13 cellular contexts compared by ENCODE assay signal in the genomic region with DNA sequence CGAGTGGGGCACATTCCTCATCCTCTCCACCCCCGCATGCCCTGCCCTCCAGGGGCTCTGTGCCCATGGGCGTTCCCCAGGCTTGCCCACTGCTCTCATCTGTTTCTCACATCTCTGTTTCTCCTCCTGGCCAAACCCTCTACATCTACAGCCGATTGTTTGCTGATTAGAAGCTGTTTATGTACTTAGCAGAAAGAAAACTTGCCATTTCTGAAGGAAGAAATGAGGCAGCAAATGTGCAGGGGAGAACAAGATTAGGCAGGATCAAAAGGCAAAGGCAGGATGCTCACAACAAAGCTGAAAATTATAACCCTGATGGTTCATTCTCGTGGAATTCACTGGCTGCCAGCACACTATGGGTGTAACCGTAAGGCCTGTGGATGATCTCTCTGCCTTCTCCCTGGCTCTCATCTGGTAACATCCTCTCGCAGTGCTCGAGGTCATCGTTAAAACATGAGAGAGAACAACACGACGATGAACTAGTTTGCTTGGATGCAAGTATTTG.
DNase-seq lines count a peak whose midpoint lies in the region; ATAC-seq and TF ChIP-seq lines count a peak whose summit lies in the region.
"Had no signal": no experiment of that assay in that cellular context is flagged by ENCODE, and none has a peak within 500 bp of the region (broad histone marks: within the 10 kb centered on the region; RNA-seq: fewer than 3 reads in every experiment).

No MANE protein-coding gene starts in this region.

- no peaks in the 10 kb centered on the region for H3K36me3 ChIP-seq in gastroesophageal sphincter
- H3K36me3 ChIP-seq: spleen had no signal

- no peak overlapping the region for H3K4me3 Mint-ChIP-seq in activated T-helper 17 cell treated with anti-CD3 and anti-CD28 coated beads, Interleukin-2, amount 50 U/mL, for 72 hours
- H3K4me3 Mint-ChIP-seq: activated CD4-positive, alpha-beta memory T cell treated with anti-CD3 and anti-CD28 coated beads for 36 hours; activated naive CD4-positive, alpha-beta T cell treated with anti-CD3 and anti-CD28 coated beads, Interleukin-2, amount 50 U/mL, for 24 hours had no signal

- H3K27ac Mint-ChIP-seq in activated T-helper 17 cell treated with anti-CD3 and anti-CD28 coated beads, Interleukin-2, amount 50 U/mL, for 72 hours = peak overlapping the region; percentile 14
- H3K27ac Mint-ChIP-seq: activated CD4-positive, alpha-beta memory T cell treated with anti-CD3 and anti-CD28 coated beads for 36 hours; activated naive CD4-positive, alpha-beta T cell treated with anti-CD3 and anti-CD28 coated beads, Interleukin-2, amount 50 U/mL, for 24 hours had no signal

- no peak for TF ChIP-seq POLR2A in gastroesophageal sphincter (IDR thresholded peaks at IDR 0.05)

- no peaks in the 10 kb centered on the region for H3K4me1 ChIP-seq in gastroesophageal sphincter

- TF ChIP-seq CTCF in HFF-Myc (IDR thresholded peaks at IDR 0.05; ENCODE audit: low read depth, low read length, missing control alignments) (no peak), gastroesophageal sphincter (IDR thresholded peaks at IDR 0.05) (no peak)

- no peaks in the 10 kb centered on the region for H3K9me3 ChIP-seq in gastroesophageal sphincter
- H3K9me3 ChIP-seq: spleen had no signal

- DNase-seq in A172 (ENCODE audit: low spot score) (peak; percentile 89), HFF-Myc (ENCODE audit: extremely low read depth, low read depth) (peak; percentile 82), NCI-H345 (lab: John Stamatoyannopoulos, UW) (no peak), SHP77 treated with DMSO at 0.1 percent for 48 hours (lab: John Stamatoyannopoulos, UW) (no peak), NCI-H1930 (lab: John Stamatoyannopoulos, UW) (no peak)
- DNase-seq: activated CD4-positive, alpha-beta memory T cell treated with anti-CD3 and anti-CD28 coated beads for 36 hours; H7; NCI-H510A treated with DMSO at 0.1 percent for 48 hours; spleen had no signal

- no peaks in the 10 kb centered on the region for H3K9me3 Mint-ChIP-seq in activated T-helper 17 cell treated with anti-CD3 and anti-CD28 coated beads, Interleukin-2, amount 50 U/mL, for 72 hours
- H3K9me3 Mint-ChIP-seq: activated CD4-positive, alpha-beta memory T cell treated with anti-CD3 and anti-CD28 coated beads for 36 hours; activated naive CD4-positive, alpha-beta T cell treated with anti-CD3 and anti-CD28 coated beads, Interleukin-2, amount 50 U/mL, for 24 hours had no signal

- no peak for TF ChIP-seq EP300 in gastroesophageal sphincter (IDR thresholded peaks at IDR 0.05)

- no peak for ATAC-seq in activated T-helper 17 cell treated with anti-CD3 and anti-CD28 coated beads, Interleukin-2, amount 50 U/mL, for 72 hours (replicated peaks)
- ATAC-seq in gastroesophageal sphincter = peak; percentile 77
- ATAC-seq in GM19035 (IDR thresholded peaks at IDR 0.05; ENCODE audit: unreplicated experiment) = no peak

- peaks cover 21% of the 10 kb centered on the region for H3K27me3 ChIP-seq in gastroesophageal sphincter
- H3K27me3 ChIP-seq: spleen had no signal

- no peaks in the 10 kb centered on the region for H3K4me1 Mint-ChIP-seq in activated T-helper 17 cell treated with anti-CD3 and anti-CD28 coated beads, Interleukin-2, amount 50 U/mL, for 72 hours

- WGBS in gastroesophageal sphincter (ENCODE audit: low coverage in 1 of 2), 2 donors = 50 to 66% methylated on average over 9 to 11 of the region's 11 CpGs

- H3K36me3 Mint-ChIP-seq in activated T-helper 17 cell treated with anti-CD3 and anti-CD28 coated beads, Interleukin-2, amount 50 U/mL, for 72 hours (ENCODE audit: low read depth) = no peaks in the 10 kb centered on the region
- H3K36me3 Mint-ChIP-seq: activated CD4-positive, alpha-beta memory T cell treated with anti-CD3 and anti-CD28 coated beads for 36 hours had no signal

- peak overlapping the region in 2 of 4 donors; percentile 40 to 43 for H3K27ac ChIP-seq in gastroesophageal sphincter
- H3K27ac ChIP-seq: spleen had no signal

- H3K4me3 ChIP-seq in HFF-Myc (replicated peaks; ENCODE audit: low read depth, low read length) = peak overlapping the region; percentile 16
- no peak overlapping the region for H3K4me3 ChIP-seq in gastroesophageal sphincter
- H3K4me3 ChIP-seq: spleen had no signal

- H3K27me3 Mint-ChIP-seq in activated T-helper 17 cell treated with anti-CD3 and anti-CD28 coated beads, Interleukin-2, amount 50 U/mL, for 72 hours = peaks cover 16% of the 10 kb centered on the region

Comparison
In these comparisons a context has a peak if more than half of its experiments do, and no peak if none do; other contexts are left out.
1. DNase-seq: peak in A172 (single experiment) and HFF-Myc (single experiment); none in NCI-H345 (single experiment), SHP77 treated with DMSO at 0.1 percent for 48 hours (single experiment) and NCI-H1930 (0 of 2).